Comparison of ENCODE assay signal across 1 cellular context in the genomic region with DNA sequence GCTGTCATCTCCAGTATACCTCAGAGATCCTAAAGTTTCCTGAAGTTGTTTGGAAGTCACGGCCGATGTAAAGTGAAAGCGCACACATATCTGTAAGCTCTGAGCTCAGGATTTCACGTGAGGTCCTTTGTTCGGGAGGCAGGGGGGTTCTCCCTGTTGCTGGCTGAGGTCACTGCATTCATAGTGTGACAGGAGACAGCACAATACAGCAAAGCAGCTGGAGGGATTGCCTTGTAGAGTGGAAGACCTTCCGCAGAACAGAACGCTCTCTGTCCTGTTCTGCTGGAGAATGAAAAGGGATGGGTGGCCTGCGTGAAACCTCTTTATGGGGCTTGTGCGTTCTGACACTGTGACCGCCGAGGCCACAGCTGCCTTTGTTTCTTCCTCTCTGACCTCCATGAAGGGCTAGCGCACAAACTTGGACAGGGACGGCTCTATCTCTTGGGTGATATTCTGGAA.
A peak's percentile ranks its signal among the peaks of the same experiment; 100 is the strongest.
TF ChIP-seq lines count a peak whose summit lies in the region.

No MANE protein-coding gene starts in this region.

TF ChIP-seq in endothelial cell of umbilical vein, 7 proteins besides CTCF, POLR2A, EP300 and RAD21:
- TF ChIP-seq GATA2 (IDR thresholded peaks at IDR 0.05; ENCODE audit: insufficient read depth, insufficient read length, low read depth, low read length) (no peak), MYC (IDR thresholded peaks at IDR 0.05; ENCODE audit: low read depth, low read length) (no peak), JUN (IDR thresholded peaks at IDR 0.05; ENCODE audit: borderline replicate concordance, insufficient read depth, insufficient read length, low read depth) (peak; percentile 45), FOS (IDR thresholded peaks at IDR 0.05; ENCODE audit: borderline replicate concordance, insufficient read depth, low read length) (no peak), EZH2 (IDR thresholded peaks at IDR 0.05; ENCODE audit: borderline replicate concordance, low read depth, low read length, severe bottlenecking) (no peak), MAX (IDR thresholded peaks at IDR 0.05; ENCODE audit: insufficient read depth, insufficient read length) (no peak), POLR2AphosphoS5 (IDR thresholded peaks at IDR 0.05; ENCODE audit: insufficient read depth, low read depth, low read length) (peak; percentile 9)
